In the genomic region with DNA sequence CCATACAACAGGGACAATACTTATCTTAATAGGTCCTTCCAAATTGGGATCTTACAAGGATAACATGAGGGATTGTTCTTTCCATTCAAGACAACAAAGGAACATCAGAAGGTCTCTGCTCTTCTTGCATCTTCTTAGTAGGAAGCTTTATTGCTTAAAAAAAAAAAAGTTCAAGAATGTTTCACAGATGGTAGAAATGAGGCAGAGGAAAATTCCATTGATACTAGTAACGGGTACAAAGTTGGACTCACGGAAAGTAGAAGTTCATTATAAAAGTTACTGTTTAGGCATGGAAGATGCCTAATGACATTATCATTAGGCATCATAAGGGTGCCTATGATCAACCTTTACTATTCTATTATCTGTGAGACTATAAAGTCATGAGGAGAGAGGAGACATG, we compare ENCODE assay signal across 13 cellular contexts.
DNase-seq lines count a peak whose midpoint lies in the region; ATAC-seq and TF ChIP-seq lines count a peak whose summit lies in the region.
"Had no signal": no experiment of that assay in that cellular context is flagged by ENCODE, and none has a peak within 500 bp of the region (broad histone marks: within the 10 kb centered on the region; RNA-seq: fewer than 3 reads in every experiment).

No MANE protein-coding gene starts in this region.

- no peaks in the 10 kb centered on the region for H3K9me3 Mint-ChIP-seq in nephron progenitor cell
- H3K9me3 Mint-ChIP-seq: activated naive CD8-positive, alpha-beta T cell treated with anti-CD3 and anti-CD28 coated beads, Interleukin-2, amount 50 U/mL, for 24 hours had no signal

- H3K27ac Mint-ChIP-seq in nephron progenitor cell = no peak overlapping the region

- H3K4me1 ChIP-seq in ACC112 (ENCODE audit: control insufficient read depth, insufficient read depth, low read length, unreplicated experiment) (peaks cover 38% of the 10 kb centered on the region), esophagus muscularis mucosa (peaks cover 19 to 34% (median 31%) of the 10 kb centered on the region in 4 donors)

- no peak overlapping the region for H3K4me3 Mint-ChIP-seq in nephron progenitor cell
- H3K4me3 Mint-ChIP-seq: activated naive CD8-positive, alpha-beta T cell treated with anti-CD3 and anti-CD28 coated beads, Interleukin-2, amount 50 U/mL, for 24 hours had no signal

- H2AFZ ChIP-seq in ACC112 (ENCODE audit: low read length, unreplicated experiment) = no peak overlapping the region

- no peak for TF ChIP-seq POLR2A in esophagus muscularis mucosa (IDR thresholded peaks at IDR 0.05; ENCODE audit: low read depth)

- H3K36me3 Mint-ChIP-seq in nephron progenitor cell (ENCODE audit: low read depth) = no peaks in the 10 kb centered on the region

- WGBS in esophagus muscularis mucosa = 80% methylated on average over 2 of the region's 2 CpGs

- H3K36me3 ChIP-seq in ACC112 (ENCODE audit: insufficient read depth, low read length) (no peaks in the 10 kb centered on the region), esophagus muscularis mucosa (no peaks in the 10 kb centered on the region)

- H3K4me1 Mint-ChIP-seq in nephron progenitor cell = no peaks in the 10 kb centered on the region

- H3K27me3 Mint-ChIP-seq in nephron progenitor cell (ENCODE audit: low read depth, poor library complexity) = peaks cover 4% of the 10 kb centered on the region
- H3K27me3 Mint-ChIP-seq: activated naive CD8-positive, alpha-beta T cell treated with anti-CD3 and anti-CD28 coated beads, Interleukin-2, amount 50 U/mL, for 24 hours had no signal

- no peak for TF ChIP-seq CTCF in esophagus muscularis mucosa (IDR thresholded peaks at IDR 0.05)
- TF ChIP-seq CTCF in nephron progenitor cell (IDR thresholded peaks at IDR 0.05) = no peak

- no peak for TF ChIP-seq EP300 in esophagus muscularis mucosa (IDR thresholded peaks at IDR 0.05)

- ATAC-seq in HG03354 (IDR thresholded peaks at IDR 0.05; ENCODE audit: poor library complexity, severe bottlenecking, unreplicated experiment) (peak; percentile 1), GM19023 (IDR thresholded peaks at IDR 0.05; ENCODE audit: unreplicated experiment) (no peak), GM21423 (IDR thresholded peaks at IDR 0.05; ENCODE audit: unreplicated experiment) (no peak)

- no peaks in the 10 kb centered on the region for H3K9me3 ChIP-seq in esophagus muscularis mucosa

- H3K27me3 ChIP-seq in ACC112 (ENCODE audit: insufficient read depth, low read length) (no peaks in the 10 kb centered on the region), esophagus muscularis mucosa (no peaks in the 10 kb centered on the region)

- DNase-seq in esophagus muscularis mucosa (ENCODE audit: extremely low spot score) (no peak), renal cortical epithelial cell (ENCODE audit: low read depth) (peak; percentile 51), nephron progenitor cell (no peak), cerebellar nuclear complex (lab: John Stamatoyannopoulos, UW) (no peak)
- DNase-seq: activated T-cell treated with anti-CD3 and anti-CD28 coated beads, Interleukin-2, amount 50 U/mL, for 1 hour; NCI-H1092 treated with DMSO at 0.1 percent for 48 hours; NCI-H446 treated with DMSO at 0.1 percent for 48 hours; stimulated activated naive CD8-positive, alpha-beta T cell treated with anti-CD3 and anti-CD28 coated beads, Interleukin-15, Interleukin-2, amounts not matched to agents 100 U/mL and 50 U/mL, for 24 hours had no signal

- no peaks in the 10 kb centered on the region for H3K79me2 ChIP-seq in ACC112 (ENCODE audit: control insufficient read depth, insufficient read depth, low read length, unreplicated experiment)

- H3K27ac ChIP-seq in ACC112 (ENCODE audit: low read depth, low read length) (peak overlapping the region; percentile 80; the same call in 1 of the 2 replicates), esophagus muscularis mucosa (replicated peaks in 1 of 4) (peak overlapping the region; percentile 73 to 81 (median 78))

- H3K4me3 ChIP-seq in ACC112 (ENCODE audit: low read depth, low read length) = no peak overlapping the region
- H3K4me3 ChIP-seq in esophagus muscularis mucosa = no peak overlapping the region

- intact Hi-C loops in esophagus muscularis mucosa (cut with DNase I) = loop anchor here (5.0 kb wide), 1 partner anchor 92 kb away; no protein-coding TSS in a partner anchor
